Comparison of ENCODE assay signal across 9 cellular contexts in genomic region chr20:57048027-57048869, GRCh38.
A peak's percentile ranks its signal among the peaks of the same experiment; 100 is the strongest.
DNase-seq lines count a peak whose midpoint lies in the region; ATAC-seq and TF ChIP-seq lines count a peak whose summit lies in the region.
"Had no signal": no experiment of that assay in that cellular context is flagged by ENCODE, and none has a peak within 500 bp of the region (broad histone marks: within the 10 kb centered on the region; RNA-seq: fewer than 3 reads in every experiment).

No MANE protein-coding gene starts in this region.

- no peak overlapping the region for H3K4me3 Mint-ChIP-seq in stimulated activated memory B cell treated with anti-CD40 and anti-IgM and Interleukin-4, amounts not matched to agents 10 μg/mL and 1 μg/mL and 100 μg/mL, for 72 hours

- H3K4me1 Mint-ChIP-seq in stimulated activated memory B cell treated with anti-CD40 and anti-IgM and Interleukin-4, amounts not matched to agents 10 μg/mL and 1 μg/mL and 100 μg/mL, for 72 hours = no peaks in the 10 kb centered on the region

- peak; percentile 53 for ATAC-seq in GM18867 (IDR thresholded peaks at IDR 0.05; ENCODE audit: unreplicated experiment)
- peak; percentile 83 for ATAC-seq in Panc1
- peak; percentile 88 for ATAC-seq in esophagus mucosa
- no peak for ATAC-seq in stimulated activated memory B cell treated with anti-CD40 and anti-IgM and Interleukin-4, amounts not matched to agents 10 μg/mL and 1 μg/mL and 100 μg/mL, for 72 hours
- ATAC-seq in HG02763 (IDR thresholded peaks at IDR 0.05; ENCODE audit: unreplicated experiment) = no peak

- H3K27ac Mint-ChIP-seq in stimulated activated memory B cell treated with anti-CD40 and anti-IgM and Interleukin-4, amounts not matched to agents 10 μg/mL and 1 μg/mL and 100 μg/mL, for 72 hours = no peak overlapping the region

- intact Hi-C loops in Panc1 (cut with micrococcal nuclease; ENCODE audit: unreplicated experiment) = no loop called here

- no peak overlapping the region for H3K9ac ChIP-seq in BLaER1

- peaks cover 20% of the 10 kb centered on the region for H3K27me3 Mint-ChIP-seq in stimulated activated memory B cell treated with anti-CD40 and anti-IgM and Interleukin-4, amounts not matched to agents 10 μg/mL and 1 μg/mL and 100 μg/mL, for 72 hours

- POLR2A ChIA-PET in Panc1 (lab: Charles Lee) = no interaction called here

- peaks cover 4% of the 10 kb centered on the region; the same call in 1 of the 2 replicates for H3K27me3 ChIP-seq in BLaER1
- H3K27me3 ChIP-seq in Panc1 (ENCODE audit: control insufficient read depth, insufficient read depth, low read length) = no peaks in the 10 kb centered on the region
- H3K27me3 ChIP-seq: thyroid gland had no signal

- H3K36me3 Mint-ChIP-seq in stimulated activated memory B cell treated with anti-CD40 and anti-IgM and Interleukin-4, amounts not matched to agents 10 μg/mL and 1 μg/mL and 100 μg/mL, for 72 hours = no peaks in the 10 kb centered on the region

- H3K36me3 ChIP-seq in BLaER1 = no peaks in the 10 kb centered on the region
- no peaks in the 10 kb centered on the region for H3K36me3 ChIP-seq in Panc1 (ENCODE audit: control insufficient read depth, insufficient read depth, low read length)
- H3K36me3 ChIP-seq: thyroid gland had no signal

- TF ChIP-seq CTCF in Panc1 (IDR thresholded peaks at IDR 0.05) = peak; percentile 84

- no peak overlapping the region for H3K4me3 ChIP-seq in BLaER1
- H3K4me3 ChIP-seq in Panc1 (ENCODE audit: low read depth in 2 of 2, low read length in 2 of 2) = no peak overlapping the region
- H3K4me3 ChIP-seq: thyroid gland had no signal

- peaks cover 2% of the 10 kb centered on the region for H3K9me3 Mint-ChIP-seq in stimulated activated memory B cell treated with anti-CD40 and anti-IgM and Interleukin-4, amounts not matched to agents 10 μg/mL and 1 μg/mL and 100 μg/mL, for 72 hours

- H4K20me1 ChIP-seq in BLaER1 = no peaks in the 10 kb centered on the region

- no TSS peak for BruUV-seq in Panc1 (replicated peaks; lab: Mats Ljungman, UMichigan)

- CTCF ChIA-PET in Panc1 (lab: Charles Lee) = interaction anchor here (0.7 kb wide), 1 partner anchor 205 kb away, joined by 5 read pairs; no protein-coding TSS in a partner anchor

- peak overlapping the region; percentile 63 for H3K4me2 ChIP-seq in BLaER1

- in situ Hi-C loops in Panc1 (cut with HindIII; ENCODE audit: low pct_unique_long_range_greater_than_20kb, low sequenced_read_pairs) = no loop called here

- no peak overlapping the region for H3K27ac ChIP-seq in BLaER1
- H3K27ac ChIP-seq in Panc1 (ENCODE audit: low read length) = no peak overlapping the region
- H3K27ac ChIP-seq: thyroid gland had no signal

- H3K4me1 ChIP-seq in BLaER1 (peaks cover 18% of the 10 kb centered on the region), Panc1 (ENCODE audit: control insufficient read depth, insufficient read depth, low read length) (peaks cover 6% of the 10 kb centered on the region)

- DNase-seq in Panc1 (ENCODE audit: low read depth, low spot score) = no peak
- peak; percentile 2 for DNase-seq in renal cortical epithelial cell (ENCODE audit: low read depth)
- no peak for DNase-seq in NCI-H2171 treated with DMSO at 0.1 percent for 48 hours (lab: John Stamatoyannopoulos, UW)

- H3K9me3 ChIP-seq in BLaER1 (peaks cover 5% of the 10 kb centered on the region; the same call in 1 of the 2 replicates), Panc1 (ENCODE audit: control insufficient read depth, insufficient read depth, low read depth, low read length) (no peaks in the 10 kb centered on the region)
- H3K9me3 ChIP-seq: thyroid gland had no signal

Comparison
In these comparisons a context has a peak if more than half of its experiments do, and no peak if none do; other contexts are left out.
1. ATAC-seq: peak in GM18867 (single experiment), Panc1 (single experiment) and esophagus mucosa (single experiment); none in stimulated activated memory B cell treated with anti-CD40 and anti-IgM and Interleukin-4, amounts not matched to agents 10 μg/mL and 1 μg/mL and 100 μg/mL, for 72 hours (single experiment) and HG02763 (single experiment).